ENCODE assay signal across 8 cellular contexts in the genomic region with DNA sequence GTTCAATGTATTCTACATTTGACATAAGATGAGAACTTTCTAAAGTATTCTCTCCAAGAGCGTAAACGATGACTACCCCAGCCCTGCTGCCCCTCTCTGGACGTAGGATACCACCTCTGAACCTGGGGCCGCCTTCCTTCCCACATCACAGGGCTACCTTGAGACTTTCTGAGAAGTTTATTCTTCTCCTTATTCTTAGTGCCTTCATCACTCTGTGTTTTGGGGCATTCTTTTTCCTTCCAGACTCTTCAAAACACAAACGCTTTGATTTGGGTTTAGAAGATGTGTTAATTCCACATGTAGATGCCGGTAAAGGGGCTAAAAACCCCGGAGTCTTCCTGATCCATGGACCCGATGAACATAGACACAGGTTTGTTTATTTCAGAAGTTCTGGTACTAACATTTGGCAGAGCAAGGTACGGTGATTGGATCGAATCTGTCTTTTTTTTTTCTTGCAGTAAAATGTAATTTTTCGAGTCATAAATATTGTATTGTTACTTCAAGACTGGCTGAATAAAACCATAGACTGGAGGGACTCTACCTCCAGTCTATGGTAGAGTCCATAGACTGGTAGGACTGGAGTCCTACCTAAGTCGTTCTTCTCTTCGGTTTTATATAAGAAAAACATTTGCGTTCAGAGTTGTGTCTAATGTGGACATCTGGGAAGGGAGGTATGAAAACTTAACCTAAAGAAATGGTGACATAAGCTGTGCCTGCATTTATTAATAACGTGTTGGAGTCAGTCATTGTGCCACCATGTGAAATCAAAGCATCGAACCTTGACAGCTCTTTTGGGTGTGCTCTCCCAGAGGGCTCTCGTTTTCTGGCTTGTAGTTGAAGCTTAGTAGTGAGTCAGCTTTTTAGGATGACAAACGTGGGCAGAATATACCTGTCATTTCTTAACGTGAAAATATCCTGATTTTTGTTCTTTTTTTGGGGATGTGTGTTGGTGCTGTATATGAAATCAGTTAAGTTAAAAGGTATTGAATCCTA. TPM values are rescaled to one million over a fixed set of nuclear protein-coding genes. Genes with fewer than 3 reads are reported as not detected.
DNase-seq lines count a peak whose midpoint lies in the region; ATAC-seq and TF ChIP-seq lines count a peak whose summit lies in the region.

No MANE protein-coding gene starts in this region.

- H3K4me3 ChIP-seq in left ventricle myocardium inferior (peak overlapping the region; percentile 91), iPS-20b (ENCODE audit: low read length) (peak overlapping the region; percentile 77)
- H3K4me3 ChIP-seq in Jurkat, Clone E6-1 (ENCODE audit: low read length), result peak overlapping the region; percentile 86

- no peaks in the 10 kb centered on the region for H3K36me3 ChIP-seq in left ventricle myocardium inferior
- H3K36me3 ChIP-seq in iPS-20b (ENCODE audit: insufficient read depth, low read depth, low read length), result no peaks in the 10 kb centered on the region

- H3K27me3 ChIP-seq in left ventricle myocardium inferior (ENCODE audit: low read depth) (no peaks in the 10 kb centered on the region), iPS-20b (ENCODE audit: insufficient read depth, low read length) (peaks cover 30% of the 10 kb centered on the region; the same call in 1 of the 2 replicates)

- H3K4me1 ChIP-seq in left ventricle myocardium inferior (peaks cover 78% of the 10 kb centered on the region), iPS-20b (ENCODE audit: insufficient read depth, low read length) (peaks cover 11% of the 10 kb centered on the region; the same call in 1 of the 2 replicates)

- peak overlapping the region; percentile 96 for H3K4me3 Mint-ChIP-seq in activated naive CD8-positive, alpha-beta T cell
- peak overlapping the region; percentile 89 for H3K4me3 Mint-ChIP-seq in stimulated activated effector memory CD8-positive, alpha-beta T cell treated with anti-CD3 and anti-CD28 coated beads, Interleukin-12 subunit alpha, Interleukin-12 subunit beta, amount 100 ng/mL, for 72 hours

- peaks cover 70% of the 10 kb centered on the region for H3K4me1 Mint-ChIP-seq in activated naive CD8-positive, alpha-beta T cell (ENCODE audit: low read depth)
- peaks cover 49% of the 10 kb centered on the region for H3K4me1 Mint-ChIP-seq in stimulated activated effector memory CD8-positive, alpha-beta T cell treated with anti-CD3 and anti-CD28 coated beads, Interleukin-12 subunit alpha, Interleukin-12 subunit beta, amount 100 ng/mL, for 72 hours

- ATAC-seq in Right ventricle myocardium inferior, result no peak
- peak; percentile 51 for ATAC-seq in stimulated activated effector memory CD8-positive, alpha-beta T cell treated with anti-CD3 and anti-CD28 coated beads, Interleukin-12 subunit alpha, Interleukin-12 subunit beta, amount 100 ng/mL, for 72 hours

- peak overlapping the region; percentile 91 for H3K27ac Mint-ChIP-seq in activated naive CD8-positive, alpha-beta T cell
- peak overlapping the region; percentile 93 for H3K27ac Mint-ChIP-seq in stimulated activated effector memory CD8-positive, alpha-beta T cell treated with anti-CD3 and anti-CD28 coated beads, Interleukin-12 subunit alpha, Interleukin-12 subunit beta, amount 100 ng/mL, for 72 hours

- H3K27ac ChIP-seq in left ventricle myocardium inferior (replicated peaks), result peak overlapping the region; percentile 99
- no peak overlapping the region for H3K27ac ChIP-seq in iPS-20b (ENCODE audit: low read length)

- H3K9ac ChIP-seq in iPS-20b (ENCODE audit: low read depth, low read length), result peak overlapping the region; percentile 69

- peaks cover 7% of the 10 kb centered on the region for H3K9me3 ChIP-seq in left ventricle myocardium inferior (replicated peaks)
- no peaks in the 10 kb centered on the region for H3K9me3 ChIP-seq in iPS-20b (ENCODE audit: insufficient read depth, low read depth, low read length)

- H3K9me3 Mint-ChIP-seq in activated naive CD8-positive, alpha-beta T cell (ENCODE audit: low read depth), result no peaks in the 10 kb centered on the region
- no peaks in the 10 kb centered on the region for H3K9me3 Mint-ChIP-seq in stimulated activated effector memory CD8-positive, alpha-beta T cell treated with anti-CD3 and anti-CD28 coated beads, Interleukin-12 subunit alpha, Interleukin-12 subunit beta, amount 100 ng/mL, for 72 hours

- DNase-seq in left ventricle myocardium inferior (no peak), Right ventricle myocardium inferior (ENCODE audit: missing footprints) (no peak), NCI-H2227 (lab: John Stamatoyannopoulos, UW; ENCODE audit: unreplicated experiment) (no peak), occipital lobe (lab: John Stamatoyannopoulos, UW) (no peak)
- no peak for DNase-seq in Jurkat, Clone E6-1 (ENCODE audit: low read depth, low spot score)
- no peak for DNase-seq in stimulated activated effector memory CD8-positive, alpha-beta T cell treated with anti-CD3 and anti-CD28 coated beads, Interleukin-12 subunit alpha, Interleukin-12 subunit beta, amount 100 ng/mL, for 72 hours (ENCODE audit: low spot score in 2 of 2)

- H3K27me3 Mint-ChIP-seq in activated naive CD8-positive, alpha-beta T cell, result no peaks in the 10 kb centered on the region

- intact Hi-C loops in left ventricle myocardium inferior (cut with micrococcal nuclease), result no loop called here
- intact Hi-C loops in Right ventricle myocardium inferior (cut with DNase I), result loop anchor here (5.0 kb wide), 1 partner anchor 246 kb away; a partner anchor contains a TSS

- TF ChIP-seq CTCF in left ventricle myocardium inferior (IDR thresholded peaks at IDR 0.05; ENCODE audit: borderline replicate concordance), result no peak

- H3K36me3 Mint-ChIP-seq in activated naive CD8-positive, alpha-beta T cell, result peaks cover 4% of the 10 kb centered on the region
- H3K36me3 Mint-ChIP-seq in stimulated activated effector memory CD8-positive, alpha-beta T cell treated with anti-CD3 and anti-CD28 coated beads, Interleukin-12 subunit alpha, Interleukin-12 subunit beta, amount 100 ng/mL, for 72 hours, result peaks cover 14% of the 10 kb centered on the region

RNA-seq across cellular contexts. Expression of a gene that starts 1.2 kb away (rescaled TPM):
- total RNA-seq in left ventricle myocardium inferior, result 23.3 TPM
- total RNA-seq in Right ventricle myocardium inferior, result 24.6 TPM
- polyA plus RNA-seq in Jurkat, Clone E6-1 (2012; ENCODE audit: insufficient read depth, insufficient read length), result 26.8 TPM
- total RNA-seq in occipital lobe, result 127 TPM
